ENCODE assay signal across 9 cellular contexts in genomic region chr2:202104286-202104870, GRCh38. TPM values are rescaled to one million over a fixed set of nuclear protein-coding genes. Genes with fewer than 3 reads are reported as not detected.
DNase-seq lines count a peak whose midpoint lies in the region; ATAC-seq and TF ChIP-seq lines count a peak whose summit lies in the region.
"Had no signal": no experiment of that assay in that cellular context is flagged by ENCODE, and none has a peak within 500 bp of the region (broad histone marks: within the 10 kb centered on the region; RNA-seq: fewer than 3 reads in every experiment).

No MANE protein-coding gene starts in this region.

- H3K27me3 ChIP-seq in A673 (replicated peaks; ENCODE audit: insufficient read depth, low read depth, low read length, poor library complexity) = no peaks in the 10 kb centered on the region
- peaks cover 19% of the 10 kb centered on the region for H3K27me3 ChIP-seq in adipocyte (replicated peaks; ENCODE audit: control insufficient read depth, insufficient read depth, low read length)
- no peaks in the 10 kb centered on the region for H3K27me3 ChIP-seq in right lobe of liver
- H3K27me3 ChIP-seq: uterus had no signal

- H3K4me3 ChIP-seq in A673 (ENCODE audit: low read depth, low read length, poor library complexity, severe bottlenecking) (no peak overlapping the region), adipocyte (ENCODE audit: low read length) (no peak overlapping the region), right lobe of liver (no peak overlapping the region)
- H3K4me3 ChIP-seq: uterus had no signal

- BruUV-seq in A673 (replicated peaks; lab: Mats Ljungman, UMichigan) = no TSS peak

- 17% methylated on average over 2 of the region's 2 CpGs for WGBS in right lobe of liver (ENCODE audit: insufficient coverage, low coverage, low lambda C conversion rate, missing lambda C conversion rate)

- CTCF ChIA-PET in A673 (lab: Charles Lee) = no interaction called here

- no peak for TF ChIP-seq POLR2A in right lobe of liver (IDR thresholded peaks at IDR 0.05)

- peaks cover 24% of the 10 kb centered on the region for H3K4me1 ChIP-seq in A673 (ENCODE audit: insufficient read depth, low read length, poor library complexity, severe bottlenecking)
- H3K4me1 ChIP-seq in adipocyte (ENCODE audit: control insufficient read depth, insufficient read depth, low read length) = peaks cover 4% of the 10 kb centered on the region
- peaks cover 0 to 2% (median 0%) of the 10 kb centered on the region in 4 donors for H3K4me1 ChIP-seq in right lobe of liver
- H3K4me1 ChIP-seq: uterus had no signal

- H3K9me3 ChIP-seq in A673 (ENCODE audit: low read depth, low read length, poor library complexity, severe bottlenecking) = no peaks in the 10 kb centered on the region
- H3K9me3 ChIP-seq in adipocyte (ENCODE audit: control insufficient read depth, low read length) = no peaks in the 10 kb centered on the region
- H3K9me3 ChIP-seq in right lobe of liver = no peaks in the 10 kb centered on the region
- H3K9me3 ChIP-seq: uterus had no signal

- no peak overlapping the region for H3K9ac ChIP-seq in adipocyte (ENCODE audit: low read length)

- intact Hi-C loops in A673 (cut with micrococcal nuclease; ENCODE audit: unreplicated experiment) = loop anchor here (5.0 kb wide), 1 partner anchor 68 kb away; no protein-coding TSS in a partner anchor
- intact Hi-C loops in right lobe of liver (cut with DNase I) = no loop called here

- peak; percentile 76 for DNase-seq in A673 (ENCODE audit: low spot score)
- DNase-seq in NCI-H748 treated with DMSO at 0.1 percent for 48 hours (lab: John Stamatoyannopoulos, UW) = peak; percentile 26
- peak; percentile 65 for DNase-seq in adipocyte (ENCODE audit: low read depth)
- peak; percentile 63 to 71 (median 71) for DNase-seq in right lobe of liver
- no peak for DNase-seq in NCI-H1105 treated with DMSO at 0.1 percent for 48 hours (lab: John Stamatoyannopoulos, UW)

- H3K27ac ChIP-seq in A673 (ENCODE audit: low read depth, low read length, poor library complexity, severe bottlenecking) (no peak overlapping the region), right lobe of liver (no peak overlapping the region)
- H3K27ac ChIP-seq: uterus had no signal

- TF ChIP-seq CTCF in A673 (conservative IDR thresholded peaks at IDR 0.05; ENCODE audit: low read depth, low read length) (peak; percentile 79), GM12874 (IDR thresholded peaks at IDR 0.05; ENCODE audit: insufficient read depth, low read depth, low read length) (peak; percentile 76), right lobe of liver (IDR thresholded peaks at IDR 0.05) (peak; percentile 37 to 69 (median 62))

- H3K36me3 ChIP-seq in A673 (ENCODE audit: insufficient read depth, low read length, poor library complexity, severe bottlenecking) (no peaks in the 10 kb centered on the region), adipocyte (ENCODE audit: control insufficient read depth, insufficient read depth, low read length, severe bottlenecking) (no peaks in the 10 kb centered on the region), right lobe of liver (no peaks in the 10 kb centered on the region)
- H3K36me3 ChIP-seq: uterus had no signal

- POLR2A ChIA-PET in A673 (lab: Charles Lee; ENCODE audit: low non-redundant PET) = no interaction called here

- ATAC-seq in right lobe of liver = peak; percentile 71 to 92 (median 78)
- no peak for ATAC-seq in GM19023 (IDR thresholded peaks at IDR 0.05; ENCODE audit: unreplicated experiment)
- ATAC-seq in HG02759 (IDR thresholded peaks at IDR 0.05; ENCODE audit: unreplicated experiment) = no peak

RNA-seq across cellular contexts. Expression of gene KIAA2012, which starts 31.3 kb away (rescaled TPM):
- total RNA-seq in A673 (2021) = 0.13 TPM in 1 of 2 replicates, not detected in the other
- total RNA-seq in right lobe of liver = under 1 TPM; 0.11 to 0.56 (median 0.43) TPM

Comparison
In these comparisons a context has a peak if more than half of its experiments do, and no peak if none do; other contexts are left out.
1. ATAC-seq: peak in right lobe of liver (4 of 4); none in GM19023 (single experiment) and HG02759 (single experiment).
2. Peak in every context shown above with its lines, with median percentiles within 50 percentile points of each other: CTCF ChIP-seq.